In genomic region chr17:18794841-18795240, GRCh38 we compare ENCODE assay signal across 8 cellular contexts. TPM values are rescaled to one million over a fixed set of nuclear protein-coding genes. Genes with fewer than 3 reads are reported as not detected.
"Had no signal": no experiment of that assay in that cellular context is flagged by ENCODE, and none has a peak within 500 bp of the region (broad histone marks: within the 10 kb centered on the region; RNA-seq: fewer than 3 reads in every experiment).

No MANE protein-coding gene starts in this region.

RNA-seq across cellular contexts. Expression of gene FBXW10, which starts 51.0 kb away (rescaled TPM):
- total RNA-seq: activated CD4-positive, alpha-beta memory T cell treated with anti-CD3 and anti-CD28 coated beads for 36 hours; colonic mucosa; hepatocyte; left ventricle myocardium superior; mononuclear cell; suprapubic skin; tibial nerve had no signal
- polyA plus RNA-seq: hepatocyte, immature natural killer cell had no signal
